1 cellular context compared by ENCODE assay signal in the genomic region with DNA sequence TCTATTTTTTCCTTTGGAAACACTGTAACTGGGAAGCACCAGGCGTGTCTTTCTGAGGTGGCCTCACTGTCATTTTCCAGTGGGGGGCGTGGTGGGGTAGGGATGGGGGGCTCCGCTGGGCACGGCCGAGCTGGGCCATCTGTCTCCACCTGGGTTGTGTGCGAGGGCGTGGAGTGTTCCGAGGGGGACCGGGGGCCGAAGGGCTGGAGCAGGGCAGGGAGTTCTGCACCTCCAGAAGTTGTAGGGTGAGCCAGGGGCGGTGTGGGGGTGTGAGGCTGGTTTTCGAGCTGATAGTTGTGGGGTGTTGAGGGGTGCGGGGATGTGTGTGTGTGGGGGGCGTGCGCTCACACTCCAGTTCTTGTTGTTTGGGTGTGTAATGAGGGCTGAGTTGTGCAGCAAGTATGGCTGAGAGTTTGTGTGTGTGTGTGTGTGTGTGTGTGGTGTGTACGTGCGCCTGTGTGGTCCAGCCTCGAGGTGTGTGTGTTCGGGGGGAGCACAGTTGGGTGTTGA.
TF ChIP-seq lines count a peak whose summit lies in the region.

No MANE protein-coding gene starts in this region.

TF ChIP-seq in H1, 55 proteins besides CTCF, POLR2A, EP300 and RAD21:
- TF ChIP-seq YY1 (IDR thresholded peaks at IDR 0.05; ENCODE audit: low read depth, low read length), result no peak
- TF ChIP-seq BACH1 (IDR thresholded peaks at IDR 0.05; ENCODE audit: low read length), result no peak
- TF ChIP-seq BRCA1 (IDR thresholded peaks at IDR 0.05; ENCODE audit: low read depth, low read length), result no peak
- TF ChIP-seq, protein P1, sequence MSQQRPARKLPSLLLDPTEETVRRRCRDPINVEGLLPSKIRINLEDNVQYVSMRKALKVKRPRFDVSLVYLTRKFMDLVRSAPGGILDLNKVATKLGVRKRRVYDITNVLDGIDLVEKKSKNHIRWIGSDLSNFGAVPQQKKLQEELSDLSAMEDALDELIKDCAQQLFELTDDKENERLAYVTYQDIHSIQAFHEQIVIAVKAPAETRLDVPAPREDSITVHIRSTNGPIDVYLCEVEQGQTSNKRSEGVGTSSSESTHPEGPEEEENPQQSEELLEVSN (IDR thresholded peaks at IDR 0.05), result no peak
- TF ChIP-seq, protein P2, sequence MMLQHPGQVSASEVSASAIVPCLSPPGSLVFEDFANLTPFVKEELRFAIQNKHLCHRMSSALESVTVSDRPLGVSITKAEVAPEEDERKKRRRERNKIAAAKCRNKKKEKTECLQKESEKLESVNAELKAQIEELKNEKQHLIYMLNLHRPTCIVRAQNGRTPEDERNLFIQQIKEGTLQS (IDR thresholded peaks at IDR 0.05; ENCODE audit: insufficient read depth, low read depth, low read length), result no peak
- no peak for TF ChIP-seq POU5F1 (IDR thresholded peaks at IDR 0.05; ENCODE audit: low read depth, low read length)
- TF ChIP-seq TEAD4 (IDR thresholded peaks at IDR 0.05; ENCODE audit: low read depth, low read length), result no peak
- TF ChIP-seq HDAC6 (IDR thresholded peaks at IDR 0.05; ENCODE audit: low read depth, low read length), result peak; percentile 38
- TF ChIP-seq RNF2 (IDR thresholded peaks at IDR 0.05; ENCODE audit: borderline replicate concordance, low read depth, low read length, missing control alignments, poor library complexity, severe bottlenecking), result no peak
- peak; percentile 98 for TF ChIP-seq POLR2AphosphoS5 (IDR thresholded peaks at IDR 0.05; ENCODE audit: low read depth, low read length)
- no peak for TF ChIP-seq TAF1 (IDR thresholded peaks at IDR 0.05; ENCODE audit: low read depth, low read length)
- no peak for TF ChIP-seq TAF7 (optimal IDR thresholded peaks at IDR 0.05; ENCODE audit: borderline replicate concordance, low read depth, low read length)
- no peak for TF ChIP-seq GTF2F1 (IDR thresholded peaks at IDR 0.05; ENCODE audit: borderline replicate concordance, low read depth, low read length)
- no peak for TF ChIP-seq SP2 (IDR thresholded peaks at IDR 0.05; ENCODE audit: low read length)
- peak in 1 of 2 experiments; percentile 79; a peak in 1 of 4 replicates for TF ChIP-seq SIN3A (conservative IDR thresholded peaks at IDR 0.05 in 1 of 2, IDR thresholded peaks at IDR 0.05 in 1 of 2; ENCODE audit: low read depth in 1 of 2, low read length in 2 of 2)
- TF ChIP-seq CBX8 (IDR thresholded peaks at IDR 0.05; ENCODE audit: borderline replicate concordance, low read depth, low read length), result no peak
- TF ChIP-seq FOSL1 (IDR thresholded peaks at IDR 0.05; ENCODE audit: insufficient read depth, low read depth, low read length), result no peak
- TF ChIP-seq NRF1 (IDR thresholded peaks at IDR 0.05; ENCODE audit: low read depth, low read length), result no peak
- TF ChIP-seq, protein P3, sequence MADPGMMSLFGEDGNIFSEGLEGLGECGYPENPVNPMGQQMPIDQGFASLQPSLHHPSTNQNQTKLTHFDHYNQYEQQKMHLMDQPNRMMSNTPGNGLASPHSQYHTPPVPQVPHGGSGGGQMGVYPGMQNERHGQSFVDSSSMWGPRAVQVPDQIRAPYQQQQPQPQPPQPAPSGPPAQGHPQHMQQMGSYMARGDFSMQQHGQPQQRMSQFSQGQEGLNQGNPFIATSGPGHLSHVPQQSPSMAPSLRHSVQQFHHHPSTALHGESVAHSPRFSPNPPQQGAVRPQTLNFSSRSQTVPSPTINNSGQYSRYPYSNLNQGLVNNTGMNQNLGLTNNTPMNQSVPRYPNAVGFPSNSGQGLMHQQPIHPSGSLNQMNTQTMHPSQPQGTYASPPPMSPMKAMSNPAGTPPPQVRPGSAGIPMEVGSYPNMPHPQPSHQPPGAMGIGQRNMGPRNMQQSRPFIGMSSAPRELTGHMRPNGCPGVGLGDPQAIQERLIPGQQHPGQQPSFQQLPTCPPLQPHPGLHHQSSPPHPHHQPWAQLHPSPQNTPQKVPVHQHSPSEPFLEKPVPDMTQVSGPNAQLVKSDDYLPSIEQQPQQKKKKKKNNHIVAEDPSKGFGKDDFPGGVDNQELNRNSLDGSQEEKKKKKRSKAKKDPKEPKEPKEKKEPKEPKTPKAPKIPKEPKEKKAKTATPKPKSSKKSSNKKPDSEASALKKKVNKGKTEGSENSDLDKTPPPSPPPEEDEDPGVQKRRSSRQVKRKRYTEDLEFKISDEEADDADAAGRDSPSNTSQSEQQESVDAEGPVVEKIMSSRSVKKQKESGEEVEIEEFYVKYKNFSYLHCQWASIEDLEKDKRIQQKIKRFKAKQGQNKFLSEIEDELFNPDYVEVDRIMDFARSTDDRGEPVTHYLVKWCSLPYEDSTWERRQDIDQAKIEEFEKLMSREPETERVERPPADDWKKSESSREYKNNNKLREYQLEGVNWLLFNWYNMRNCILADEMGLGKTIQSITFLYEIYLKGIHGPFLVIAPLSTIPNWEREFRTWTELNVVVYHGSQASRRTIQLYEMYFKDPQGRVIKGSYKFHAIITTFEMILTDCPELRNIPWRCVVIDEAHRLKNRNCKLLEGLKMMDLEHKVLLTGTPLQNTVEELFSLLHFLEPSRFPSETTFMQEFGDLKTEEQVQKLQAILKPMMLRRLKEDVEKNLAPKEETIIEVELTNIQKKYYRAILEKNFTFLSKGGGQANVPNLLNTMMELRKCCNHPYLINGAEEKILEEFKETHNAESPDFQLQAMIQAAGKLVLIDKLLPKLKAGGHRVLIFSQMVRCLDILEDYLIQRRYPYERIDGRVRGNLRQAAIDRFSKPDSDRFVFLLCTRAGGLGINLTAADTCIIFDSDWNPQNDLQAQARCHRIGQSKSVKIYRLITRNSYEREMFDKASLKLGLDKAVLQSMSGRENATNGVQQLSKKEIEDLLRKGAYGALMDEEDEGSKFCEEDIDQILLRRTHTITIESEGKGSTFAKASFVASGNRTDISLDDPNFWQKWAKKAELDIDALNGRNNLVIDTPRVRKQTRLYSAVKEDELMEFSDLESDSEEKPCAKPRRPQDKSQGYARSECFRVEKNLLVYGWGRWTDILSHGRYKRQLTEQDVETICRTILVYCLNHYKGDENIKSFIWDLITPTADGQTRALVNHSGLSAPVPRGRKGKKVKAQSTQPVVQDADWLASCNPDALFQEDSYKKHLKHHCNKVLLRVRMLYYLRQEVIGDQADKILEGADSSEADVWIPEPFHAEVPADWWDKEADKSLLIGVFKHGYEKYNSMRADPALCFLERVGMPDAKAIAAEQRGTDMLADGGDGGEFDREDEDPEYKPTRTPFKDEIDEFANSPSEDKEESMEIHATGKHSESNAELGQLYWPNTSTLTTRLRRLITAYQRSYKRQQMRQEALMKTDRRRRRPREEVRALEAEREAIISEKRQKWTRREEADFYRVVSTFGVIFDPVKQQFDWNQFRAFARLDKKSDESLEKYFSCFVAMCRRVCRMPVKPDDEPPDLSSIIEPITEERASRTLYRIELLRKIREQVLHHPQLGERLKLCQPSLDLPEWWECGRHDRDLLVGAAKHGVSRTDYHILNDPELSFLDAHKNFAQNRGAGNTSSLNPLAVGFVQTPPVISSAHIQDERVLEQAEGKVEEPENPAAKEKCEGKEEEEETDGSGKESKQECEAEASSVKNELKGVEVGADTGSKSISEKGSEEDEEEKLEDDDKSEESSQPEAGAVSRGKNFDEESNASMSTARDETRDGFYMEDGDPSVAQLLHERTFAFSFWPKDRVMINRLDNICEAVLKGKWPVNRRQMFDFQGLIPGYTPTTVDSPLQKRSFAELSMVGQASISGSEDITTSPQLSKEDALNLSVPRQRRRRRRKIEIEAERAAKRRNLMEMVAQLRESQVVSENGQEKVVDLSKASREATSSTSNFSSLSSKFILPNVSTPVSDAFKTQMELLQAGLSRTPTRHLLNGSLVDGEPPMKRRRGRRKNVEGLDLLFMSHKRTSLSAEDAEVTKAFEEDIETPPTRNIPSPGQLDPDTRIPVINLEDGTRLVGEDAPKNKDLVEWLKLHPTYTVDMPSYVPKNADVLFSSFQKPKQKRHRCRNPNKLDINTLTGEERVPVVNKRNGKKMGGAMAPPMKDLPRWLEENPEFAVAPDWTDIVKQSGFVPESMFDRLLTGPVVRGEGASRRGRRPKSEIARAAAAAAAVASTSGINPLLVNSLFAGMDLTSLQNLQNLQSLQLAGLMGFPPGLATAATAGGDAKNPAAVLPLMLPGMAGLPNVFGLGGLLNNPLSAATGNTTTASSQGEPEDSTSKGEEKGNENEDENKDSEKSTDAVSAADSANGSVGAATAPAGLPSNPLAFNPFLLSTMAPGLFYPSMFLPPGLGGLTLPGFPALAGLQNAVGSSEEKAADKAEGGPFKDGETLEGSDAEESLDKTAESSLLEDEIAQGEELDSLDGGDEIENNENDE (IDR thresholded peaks at IDR 0.05; ENCODE audit: insufficient replicate concordance, low read length), result peak; percentile 14
- peak in 1 of 2 experiments; percentile 5; a peak in 1 of 4 replicates for TF ChIP-seq HDAC2 (IDR thresholded peaks at IDR 0.05; ENCODE audit: borderline replicate concordance in 1 of 2, low read depth in 2 of 2, low read length in 2 of 2)
